In genomic region chr16:15971435-15971805, GRCh38 we compare ENCODE assay signal across 28 cellular contexts. TPM values are rescaled to one million over a fixed set of nuclear protein-coding genes. Genes with fewer than 3 reads are reported as not detected.
A peak's percentile ranks its signal among the peaks of the same experiment; 100 is the strongest.
DNase-seq lines count a peak whose midpoint lies in the region; ATAC-seq and TF ChIP-seq lines count a peak whose summit lies in the region.
"Had no signal": no experiment of that assay in that cellular context is flagged by ENCODE, and none has a peak within 500 bp of the region (broad histone marks: within the 10 kb centered on the region; RNA-seq: fewer than 3 reads in every experiment).

No MANE protein-coding gene starts in this region.

- H3K9me3 ChIP-seq in ES-I3 (ENCODE audit: control insufficient read depth, insufficient read depth, low read length) = no peaks in the 10 kb centered on the region
- H3K9me3 ChIP-seq in NT2/D1 (ENCODE audit: insufficient read depth, low read length) = peaks cover 34% of the 10 kb centered on the region
- H3K9me3 ChIP-seq in neutrophil = no peaks in the 10 kb centered on the region

- intact Hi-C loops in left ventricle myocardium superior (cut with micrococcal nuclease) = no loop called here

- H3K27me3 ChIP-seq in NT2/D1 (ENCODE audit: insufficient read depth, insufficient read length) (no peaks in the 10 kb centered on the region), neutrophil (no peaks in the 10 kb centered on the region)
- H3K27me3 ChIP-seq: breast epithelium, Peyer's patch had no signal

- H3K4me3 ChIP-seq in NT2/D1 (ENCODE audit: insufficient read length, low read depth) = no peak overlapping the region
- no peak overlapping the region for H3K4me3 ChIP-seq in neutrophil (ENCODE audit: low read depth in 1 of 2, low read length in 1 of 2)
- H3K4me3 ChIP-seq: breast epithelium, mucosa of descending colon, Peyer's patch had no signal

- H3K9ac ChIP-seq in ES-I3 (ENCODE audit: low read depth, low read length) = peak overlapping the region; percentile 49
- H3K9ac ChIP-seq in NT2/D1 (ENCODE audit: insufficient read length, low read depth) = peak overlapping the region; percentile 34

- ATAC-seq in HG03432 (IDR thresholded peaks at IDR 0.05; ENCODE audit: unreplicated experiment) (no peak), HG03280 (IDR thresholded peaks at IDR 0.05; ENCODE audit: unreplicated experiment) (no peak), left ventricle myocardium superior (no peak)
- ATAC-seq: activated T-helper 17 cell treated with anti-CD3 and anti-CD28 coated beads, Interleukin-2, amount 50 U/mL, for 72 hours; HepG2; mucosa of descending colon; natural killer cell had no signal

- DNase-seq in NT2/D1 (ENCODE audit: low read depth, low spot score) (no peak), epithelial cell of prostate (ENCODE audit: low read depth, low spot score) (no peak), NCI-H1048 (lab: John Stamatoyannopoulos, UW) (no peak), left ventricle myocardium superior (no peak)
- DNase-seq: activated CD4-positive, alpha-beta T cell treated with anti-CD3 and anti-CD28 coated beads, Interleukin-2, amount 50 U/mL, for 48 hours; activated CD4-positive, CD25-positive, alpha-beta regulatory T cell treated with anti-CD3 and anti-CD28 coated beads, Interleukin-2, amount 50 U/mL, for 72 hours; activated CD8-positive, alpha-beta memory T cell treated with anti-CD3 and anti-CD28 coated beads, Interleukin-2, amount 50 U/mL, for 4 hours; activated naive CD4-positive, alpha-beta T cell treated with anti-CD3 and anti-CD28 coated beads, Interleukin-2, amount 50 U/mL, for 16 hours; amygdala; CD4-positive, alpha-beta memory T cell; Karpas-422; mucosa of descending colon; natural killer cell; NCI-H1436 treated with DMSO at 0.1 percent for 48 hours; NCI-H2081 treated with DMSO at 0.1 percent for 48 hours; NCI-H69; occipital lobe; Peyer's patch; SHP77; stimulated activated CD4-positive, alpha-beta T cell treated with anti-CD3 and anti-CD28 coated beads, Interleukin-15, amount 100 ng/mL, for 24 hours; stimulated activated CD4-positive, alpha-beta T cell treated with anti-CD3 and anti-CD28 coated beads, Interleukin-4, amount 100 ng/mL, for 4 hours had no signal

- H3K27ac ChIP-seq in epithelial cell of prostate (peak overlapping the region; percentile 20), neutrophil (peak overlapping the region; percentile 68)
- H3K27ac ChIP-seq: breast epithelium, Peyer's patch had no signal

- H3K4me1 ChIP-seq in ES-I3 (ENCODE audit: insufficient read depth, low read length) = peaks cover 35% of the 10 kb centered on the region
- peaks cover 11% of the 10 kb centered on the region for H3K4me1 ChIP-seq in NT2/D1 (ENCODE audit: insufficient read depth, insufficient read length)
- H3K4me1 ChIP-seq in neutrophil (ENCODE audit: control insufficient read depth in 1 of 2, insufficient read depth in 1 of 2, low read depth in 1 of 2, low read length in 1 of 2) = peaks cover 33 to 49% of the 10 kb centered on the region in 2 experiments
- H3K4me1 ChIP-seq: breast epithelium, Peyer's patch had no signal

- TF ChIP-seq CTCF in neutrophil (IDR thresholded peaks at IDR 0.05) = no peak

- H3K36me3 ChIP-seq in ES-I3 (ENCODE audit: insufficient read depth, low read length) (no peaks in the 10 kb centered on the region; the same call in 1 of the 2 replicates), NT2/D1 (ENCODE audit: insufficient read depth, insufficient read length, low read length) (peaks cover 6% of the 10 kb centered on the region), neutrophil (no peaks in the 10 kb centered on the region)
- H3K36me3 ChIP-seq: breast epithelium, Peyer's patch had no signal

RNA-seq across cellular contexts. Expression of gene ABCC1, which starts 22.0 kb away (rescaled TPM):
- total RNA-seq in left ventricle myocardium superior = 23.2 TPM
